1 cellular context compared by ENCODE assay signal in the genomic region with DNA sequence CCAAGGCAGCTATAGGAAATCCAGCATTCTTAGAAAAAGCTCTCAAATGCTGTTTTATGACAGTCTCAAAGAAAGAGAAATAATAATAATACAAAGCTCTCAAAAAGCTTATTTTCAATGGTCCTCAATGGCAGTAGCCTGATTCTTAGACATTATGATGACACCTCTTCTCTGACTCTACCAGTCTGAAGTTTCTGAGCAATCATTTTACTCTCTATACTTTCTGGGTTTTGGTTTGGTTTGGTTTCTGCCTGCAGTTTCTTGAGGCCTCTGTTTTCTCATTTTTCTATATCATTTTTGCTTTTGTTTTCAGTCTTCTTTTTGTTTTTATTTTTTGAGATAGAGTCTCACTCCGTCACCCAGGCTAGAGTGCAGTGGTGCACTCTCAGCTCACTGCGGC.
TF ChIP-seq lines count a peak whose summit lies in the region.

No MANE protein-coding gene starts in this region.

TF ChIP-seq in HepG2, 621 proteins besides CTCF, POLR2A, EP300 and RAD21 (continued from another document):
- TF ChIP-seq AGO2 (optimal IDR thresholded peaks at IDR 0.05; ENCODE audit: low read depth, low read length), result no peak
- TF ChIP-seq SCMH1 (CRISPR knock-in tag; IDR thresholded peaks at IDR 0.05; ENCODE audit: borderline replicate concordance), result no peak
- no peak for TF ChIP-seq ZNF496 (CRISPR knock-in tag; IDR thresholded peaks at IDR 0.05; ENCODE audit: insufficient replicate concordance)
- no peak for TF ChIP-seq ERF (CRISPR knock-in tag; IDR thresholded peaks at IDR 0.05)
- no peak for TF ChIP-seq ZNF562 (CRISPR knock-in tag; IDR thresholded peaks at IDR 0.05; ENCODE audit: borderline replicate concordance)
TF ChIP-seq in HepG2: peak in this region for 0.
